ENCODE assay signal across 15 cellular contexts in the genomic region with DNA sequence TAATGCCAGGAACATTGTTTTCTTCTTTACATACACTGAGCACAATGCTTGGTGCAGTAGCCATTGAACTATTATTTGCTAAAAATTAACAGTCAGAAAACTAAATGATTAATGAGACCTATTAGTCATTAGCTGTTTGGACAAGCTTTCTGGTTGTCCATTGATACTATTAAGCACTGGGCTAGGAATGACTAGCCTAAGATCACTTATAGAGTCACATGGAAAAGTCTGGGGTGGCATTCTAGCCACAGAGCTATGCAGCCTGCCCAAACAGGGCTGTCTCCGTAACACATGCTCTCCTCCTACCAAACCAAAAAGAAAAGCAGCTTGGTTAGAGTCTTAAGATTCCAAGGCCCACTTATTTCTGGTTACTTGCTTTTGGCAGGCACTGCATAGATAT.
DNase-seq lines count a peak whose midpoint lies in the region; ATAC-seq lines count a peak whose summit lies in the region.
"Had no signal": no experiment of that assay in that cellular context is flagged by ENCODE, and none has a peak within 500 bp of the region (broad histone marks: within the 10 kb centered on the region; RNA-seq: fewer than 3 reads in every experiment).

No MANE protein-coding gene starts in this region.

- no peak for DNase-seq in left ventricle myocardium superior
- DNase-seq in renal cortical epithelial cell (ENCODE audit: low read depth) = peak; percentile 96
- DNase-seq in NCI-H2196 (lab: John Stamatoyannopoulos, UW; ENCODE audit: unreplicated experiment) = no peak
- no peak for DNase-seq in HPDE6-E6E7 (ENCODE audit: extremely low spot score)
- no peak for DNase-seq in activated naive CD4-positive, alpha-beta T cell (lab: John Stamatoyannopoulos, UW)
- DNase-seq: activated CD8-positive, alpha-beta memory T cell treated with anti-CD3 and anti-CD28 coated beads for 24 hours; CD8-positive, alpha-beta memory T cell; H9; NCI-H2171; PC-9; psoas muscle; T-helper 9 cell had no signal

- ATAC-seq in GM18873 (IDR thresholded peaks at IDR 0.05; ENCODE audit: low FRiP score, unreplicated experiment) = peak; percentile 39
- ATAC-seq in HG03469 (IDR thresholded peaks at IDR 0.05; ENCODE audit: unreplicated experiment) = peak; percentile 35
- peak; percentile 16 for ATAC-seq in left ventricle myocardium superior
- ATAC-seq in GM21737 (IDR thresholded peaks at IDR 0.05; ENCODE audit: unreplicated experiment) = no peak

- intact Hi-C loops in left ventricle myocardium superior (cut with micrococcal nuclease) = no loop called here
